ENCODE assay signal across 21 cellular contexts in the genomic region with DNA sequence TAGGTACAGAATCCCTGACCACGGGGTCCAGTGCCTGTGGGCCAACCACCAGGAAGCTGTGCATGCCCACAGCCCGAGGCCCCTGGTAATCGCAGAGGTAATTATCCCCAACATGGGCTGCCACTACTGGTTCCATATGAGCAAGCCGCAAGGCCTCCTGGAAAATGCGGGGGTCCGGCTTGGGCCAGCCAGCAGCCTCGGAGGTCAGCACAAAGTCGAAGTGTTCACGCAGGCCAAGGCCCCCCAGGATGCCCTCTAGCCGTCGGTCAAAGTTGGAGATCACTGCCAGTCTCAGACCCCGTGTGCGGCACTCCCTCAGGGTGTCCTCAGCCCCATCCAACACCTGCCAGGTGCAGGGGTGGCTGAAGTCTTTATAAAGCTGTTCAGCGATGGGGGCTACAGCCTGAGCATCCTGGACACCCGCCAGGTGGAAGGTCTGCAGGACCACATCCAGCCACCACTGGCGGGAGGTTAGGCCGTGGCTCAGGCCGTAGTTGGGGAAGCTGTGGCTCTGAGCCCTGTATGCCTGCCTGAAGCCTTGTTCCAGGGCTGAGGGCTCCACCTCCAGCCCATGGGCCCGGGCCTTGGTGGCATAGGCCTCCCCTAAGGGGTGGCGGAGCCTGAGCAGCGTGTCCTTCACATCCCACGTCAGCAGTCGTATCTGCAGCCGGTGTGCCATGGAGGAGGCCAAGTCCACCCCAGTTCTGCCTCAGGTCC. TPM values are rescaled to one million over a fixed set of nuclear protein-coding genes. Genes with fewer than 3 reads are reported as not detected.
DNase-seq lines count a peak whose midpoint lies in the region; ATAC-seq and TF ChIP-seq lines count a peak whose summit lies in the region.
"Had no signal": no experiment of that assay in that cellular context is flagged by ENCODE, and none has a peak within 500 bp of the region (broad histone marks: within the 10 kb centered on the region; RNA-seq: fewer than 3 reads in every experiment).

No MANE protein-coding gene starts in this region.

- peaks cover 24% of the 10 kb centered on the region for H3K36me3 ChIP-seq in HUES48 (ENCODE audit: control insufficient read depth, insufficient read depth, low read length)
- H3K36me3 ChIP-seq in transverse colon, result peaks cover 0 to 13% (median 3%) of the 10 kb centered on the region in 4 donors

- intact Hi-C loops in transverse colon (cut with DNase I; ENCODE audit: low total_unique reads), result no loop called here

- H3K4me1 ChIP-seq in HUES48 (ENCODE audit: control insufficient read depth, insufficient read depth, low read length), result 0 out of 2 replicates have a peak, but pooled peaks cover 6% of the 10 kb centered on the region
- H3K4me1 ChIP-seq in transverse colon, result peaks cover 0 to 30% (median 19%) of the 10 kb centered on the region in 4 donors

- peak overlapping the region; percentile 18 for H3K27ac ChIP-seq in HUES48 (ENCODE audit: low read depth, low read length)
- peak overlapping the region; percentile 2; the same call in 1 of the 2 replicates for H3K27ac ChIP-seq in RWPE1
- peak overlapping the region in 3 of 4 donors; percentile 13 to 38 (median 37) for H3K27ac ChIP-seq in transverse colon
- H3K27ac ChIP-seq: BLaER1 treated with 17β-estradiol and CSF1 and Interleukin-3, amounts not matched to agents 10 nM and 100 nM had no signal

- DNase-seq in RWPE1 (ENCODE audit: low spot score) (no peak), neural crest cell (ENCODE audit: low read depth, low spot score) (no peak), transverse colon (no peak), hippocampal formation (lab: John Stamatoyannopoulos, UW) (no peak), GOT3 (lab: John Stamatoyannopoulos, UW) (no peak)
- DNase-seq: CD8-positive, alpha-beta memory T cell; DMS79; H9; NCI-H1105 treated with DMSO at 0.1 percent for 48 hours; NCI-H1694; NCI-H2227 treated with DMSO at 0.1 percent for 48 hours; NCI-H510A treated with DMSO at 0.1 percent for 48 hours; NCI-H82; SHP77 treated with DMSO at 0.1 percent for 48 hours; SK-N-SH had no signal

- no peak overlapping the region for H3K27ac Mint-ChIP-seq in neural crest cell (ENCODE audit: unreplicated experiment)

- no peak for TF ChIP-seq CTCF in RWPE1 (conservative IDR thresholded peaks at IDR 0.05; ENCODE audit: low read depth)
- no peak for TF ChIP-seq CTCF in neural crest cell (conservative IDR thresholded peaks at IDR 0.05)
- no peak for TF ChIP-seq CTCF in transverse colon (IDR thresholded peaks at IDR 0.05)

- no peaks in the 10 kb centered on the region for H3K36me3 Mint-ChIP-seq in neural crest cell (ENCODE audit: low read depth)

- H3K9me3 ChIP-seq in HUES48 (ENCODE audit: control insufficient read depth, insufficient read depth, low read length) (no peaks in the 10 kb centered on the region), transverse colon (no peaks in the 10 kb centered on the region)
- H3K9me3 ChIP-seq: BLaER1 treated with 17β-estradiol and CSF1 and Interleukin-3, amounts not matched to agents 10 nM and 100 nM; SK-N-SH had no signal

- no peak for ATAC-seq in GM21447 (IDR thresholded peaks at IDR 0.05; ENCODE audit: unreplicated experiment)

- no peak for TF ChIP-seq POLR2A in transverse colon (IDR thresholded peaks at IDR 0.05)

- peak overlapping the region; percentile 38 for H3K4me3 Mint-ChIP-seq in neural crest cell
- H3K4me3 Mint-ChIP-seq: H9 had no signal

- H3K27me3 ChIP-seq in HUES48 (ENCODE audit: control insufficient read depth, insufficient read depth, low read length) (no peaks in the 10 kb centered on the region), transverse colon (no peaks in the 10 kb centered on the region)
- H3K27me3 ChIP-seq: BLaER1 treated with 17β-estradiol and CSF1 and Interleukin-3, amounts not matched to agents 10 nM and 100 nM had no signal

- CTCF ChIA-PET in RWPE1 (lab: Yijun Ruan, JAX), result no interaction called here

- no peak for TF ChIP-seq EP300 in transverse colon (IDR thresholded peaks at IDR 0.05; ENCODE audit: low read depth)

- in situ Hi-C loops in transverse colon (cut with MboI; ENCODE audit: low pct_ligation_motif_present in 1 of 4, low pct_unique_long_range_greater_than_20kb in 1 of 4, low sequenced_read_pairs in 3 of 4), result no loop called here

- H3K4me3 ChIP-seq in HUES48 (ENCODE audit: low read depth, low read length) (no peak overlapping the region), transverse colon (no peak overlapping the region)
- H3K4me3 ChIP-seq: BLaER1 treated with 17β-estradiol and CSF1 and Interleukin-3, amounts not matched to agents 10 nM and 100 nM had no signal

- no peaks in the 10 kb centered on the region for H3K27me3 Mint-ChIP-seq in neural crest cell (ENCODE audit: low read depth)
- H3K27me3 Mint-ChIP-seq: CD8-positive, alpha-beta memory T cell had no signal

- H3K4me1 Mint-ChIP-seq in neural crest cell, result peaks cover 6% of the 10 kb centered on the region

- WGBS in transverse colon (ENCODE audit: low coverage in 1 of 2), 2 donors, result 69% methylated on average over 14 of the region's 24 CpGs; no CpG with 5 or more reads in 1 of the 2 donors

- H3K9ac ChIP-seq in HUES48 (ENCODE audit: low read depth, low read length), result no peak overlapping the region
- H3K9ac ChIP-seq: BLaER1 treated with 17β-estradiol and CSF1 and Interleukin-3, amounts not matched to agents 10 nM and 100 nM; SK-N-SH had no signal

- no peaks in the 10 kb centered on the region for H3K9me3 Mint-ChIP-seq in neural crest cell
- H3K9me3 Mint-ChIP-seq: CD8-positive, alpha-beta memory T cell; H9 had no signal

- POLR2A ChIA-PET in RWPE1 (lab: Yijun Ruan, JAX; ENCODE audit: low non-redundant PET), result interaction anchor here (0.5 kb wide), 1 partner anchor 35 kb away, joined by 9 read pairs; no protein-coding TSS in a partner anchor

RNA-seq across cellular contexts. Expression of gene HDHD3, which starts 3.0 kb away (rescaled TPM):
- total RNA-seq in neural crest cell (12.7 and 13.4 TPM in 2 replicates), transverse colon (100 to 1,000 TPM; 156 to 269 (median 237) TPM)

RNA-seq across cellular contexts. Expression of gene BSPRY, which starts 24.5 kb away (rescaled TPM):
- total RNA-seq in neural crest cell, result not detected in 2 replicates
- total RNA-seq in transverse colon, result 10 to 100 TPM in 3 of 4 donors, 1 to 10 TPM in 1; 9.0 to 36.8 (median 26.8) TPM
- total RNA-seq: A673, LHCN-M2, RPMI7951 had no signal

RNA-seq across cellular contexts. Expression of gene ALAD, which starts 27.2 kb away (rescaled TPM):
- total RNA-seq in neural crest cell (23.2 and 23.7 TPM in 2 replicates), transverse colon (100 to 1,000 TPM in 1 of 4 donors, 10 to 100 TPM in 3; 18.5 to 107 (median 63.0) TPM)

RNA-seq across cellular contexts. Expression of gene WDR31, which starts 33.8 kb away (rescaled TPM):
- total RNA-seq in neural crest cell, result 3.5 and 3.6 TPM in 2 replicates
- 1 to 10 TPM in 3 of 4 donors, under 1 TPM in 1; 0.60 to 3.0 (median 1.6) TPM for total RNA-seq in transverse colon

RNA-seq across cellular contexts. Expression of gene POLE3, which starts 36.6 kb away (rescaled TPM):
- total RNA-seq in neural crest cell, result 86.5 and 86.6 TPM in 2 replicates
- 10 to 100 TPM in 3 of 4 donors, 1 to 10 TPM in 1; 4.2 to 58.7 (median 24.4) TPM for total RNA-seq in transverse colon

Comparison
In these comparisons a context has a peak if more than half of its experiments do, and no peak if none do; other contexts are left out.
1. RNA of gene HDHD3, which starts 3.0 kb away (total RNA-seq): 156 to 269 TPM in transverse colon; 12.7 to 13.4 TPM in neural crest cell; every median in the first group is over 10 times any median in the second.
2. Peak in every context shown above with its lines, with median percentiles within 50 percentile points of each other: H3K27ac ChIP-seq.